In the genomic region with DNA sequence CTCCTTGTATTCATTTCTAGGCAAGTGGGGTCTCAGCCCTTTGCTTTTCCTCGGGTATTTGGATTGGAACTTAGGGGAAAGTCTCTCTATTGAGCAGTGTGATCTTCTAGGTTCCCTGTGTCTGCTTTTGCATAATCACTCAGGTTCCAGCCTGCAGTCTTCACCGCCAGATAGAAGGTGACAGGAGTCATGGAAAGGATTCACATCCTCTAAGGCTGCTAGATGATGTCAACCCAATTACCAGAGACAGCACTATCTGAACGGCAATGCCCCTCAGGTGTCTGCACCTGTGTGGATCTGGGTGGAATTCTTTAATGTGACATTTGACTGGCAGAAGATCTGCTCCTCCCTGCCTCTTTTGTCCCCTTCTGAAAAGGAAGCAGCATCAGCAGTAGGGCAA, we compare ENCODE assay signal across 22 cellular contexts.
"Had no signal": no experiment of that assay in that cellular context is flagged by ENCODE, and none has a peak within 500 bp of the region (broad histone marks: within the 10 kb centered on the region; RNA-seq: fewer than 3 reads in every experiment).

No MANE protein-coding gene starts in this region.

- ATAC-seq: activated CD4-positive, alpha-beta T cell treated with anti-CD3 and anti-CD28 coated beads for 36 hours; activated CD8-positive, alpha-beta T cell treated with anti-CD3 and anti-CD28 coated beads for 36 hours; activated T-helper 17 cell treated with anti-CD3 and anti-CD28 coated beads, Interleukin-2, amount 50 U/mL, for 72 hours; gastroesophageal sphincter; heart right ventricle; mucosa of descending colon; naive thymus-derived CD4-positive, alpha-beta T cell; psoas muscle; right cardiac atrium; stimulated activated naive CD8-positive, alpha-beta T cell treated with anti-CD3 and anti-CD28 coated beads, Interleukin-15, amount 100 ng/mL, for 72 hours; upper lobe of right lung; WTC11 had no signal

- H3K27ac Mint-ChIP-seq: activated CD4-positive, alpha-beta T cell treated with anti-CD3 and anti-CD28 coated beads for 36 hours; activated CD8-positive, alpha-beta T cell treated with anti-CD3 and anti-CD28 coated beads for 36 hours; activated naive CD8-positive, alpha-beta T cell treated with anti-CD3 and anti-CD28 coated beads for 36 hours; activated T-helper 17 cell treated with anti-CD3 and anti-CD28 coated beads, Interleukin-2, amount 50 U/mL, for 72 hours; immature natural killer cell; naive thymus-derived CD4-positive, alpha-beta T cell; WTC11 had no signal

- H3K9me3 Mint-ChIP-seq: activated CD8-positive, alpha-beta T cell treated with anti-CD3 and anti-CD28 coated beads for 36 hours; activated naive CD8-positive, alpha-beta T cell treated with anti-CD3 and anti-CD28 coated beads for 36 hours; activated T-helper 17 cell treated with anti-CD3 and anti-CD28 coated beads, Interleukin-2, amount 50 U/mL, for 72 hours; immature natural killer cell; naive thymus-derived CD4-positive, alpha-beta T cell; stimulated activated naive CD8-positive, alpha-beta T cell treated with anti-CD3 and anti-CD28 coated beads, Interleukin-15, amount 100 ng/mL, for 72 hours; WTC11 had no signal

- DNase-seq: activated CD4-positive, alpha-beta T cell treated with anti-CD3 and anti-CD28 coated beads for 36 hours; activated CD8-positive, alpha-beta T cell treated with anti-CD3 and anti-CD28 coated beads for 36 hours; activated naive CD4-positive, alpha-beta T cell; activated naive CD8-positive, alpha-beta T cell treated with anti-CD3 and anti-CD28 coated beads for 36 hours; activated T-cell treated with anti-CD3 and anti-CD28 coated beads, Interleukin-2, amount 50 U/mL, for 1 hour; amniotic stem cell; heart right ventricle; immature natural killer cell; mesenchymal stem cell; mucosa of descending colon; naive thymus-derived CD4-positive, alpha-beta T cell; psoas muscle; right cardiac atrium; small intestine; stimulated activated CD4-positive, alpha-beta T cell treated with anti-CD3 and anti-CD28 coated beads, Interleukin-4, amount 100 ng/mL, for 1 hour; stimulated activated naive CD8-positive, alpha-beta T cell treated with anti-CD3 and anti-CD28 coated beads, Interleukin-15, amount 100 ng/mL, for 72 hours; SW 1271; testis; upper lobe of right lung had no signal

- H3K36me3 ChIP-seq: gastroesophageal sphincter, heart right ventricle, upper lobe of right lung had no signal

- H3K9me3 ChIP-seq: gastroesophageal sphincter, mucosa of descending colon, psoas muscle, testis, upper lobe of right lung had no signal

- H3K4me1 ChIP-seq: gastroesophageal sphincter, heart right ventricle, psoas muscle, upper lobe of right lung had no signal

- H3K27me3 Mint-ChIP-seq: activated CD4-positive, alpha-beta T cell treated with anti-CD3 and anti-CD28 coated beads for 36 hours; activated CD8-positive, alpha-beta T cell treated with anti-CD3 and anti-CD28 coated beads for 36 hours; activated T-helper 17 cell treated with anti-CD3 and anti-CD28 coated beads, Interleukin-2, amount 50 U/mL, for 72 hours had no signal

- H3K4me1 Mint-ChIP-seq: activated naive CD8-positive, alpha-beta T cell treated with anti-CD3 and anti-CD28 coated beads for 36 hours; activated T-helper 17 cell treated with anti-CD3 and anti-CD28 coated beads, Interleukin-2, amount 50 U/mL, for 72 hours; immature natural killer cell; stimulated activated naive CD8-positive, alpha-beta T cell treated with anti-CD3 and anti-CD28 coated beads, Interleukin-15, amount 100 ng/mL, for 72 hours; WTC11 had no signal

- H3K27me3 ChIP-seq: testis, upper lobe of right lung had no signal

- H3K4me3 Mint-ChIP-seq: activated CD4-positive, alpha-beta T cell treated with anti-CD3 and anti-CD28 coated beads for 36 hours; activated CD8-positive, alpha-beta T cell treated with anti-CD3 and anti-CD28 coated beads for 36 hours; activated naive CD8-positive, alpha-beta T cell treated with anti-CD3 and anti-CD28 coated beads for 36 hours; activated T-helper 17 cell treated with anti-CD3 and anti-CD28 coated beads, Interleukin-2, amount 50 U/mL, for 72 hours; immature natural killer cell; naive thymus-derived CD4-positive, alpha-beta T cell; stimulated activated naive CD8-positive, alpha-beta T cell treated with anti-CD3 and anti-CD28 coated beads, Interleukin-15, amount 100 ng/mL, for 72 hours; WTC11 had no signal

- H3K36me3 Mint-ChIP-seq: activated naive CD8-positive, alpha-beta T cell treated with anti-CD3 and anti-CD28 coated beads for 36 hours; immature natural killer cell; naive thymus-derived CD4-positive, alpha-beta T cell; WTC11 had no signal

- H3K4me3 ChIP-seq: gastroesophageal sphincter, heart right ventricle, mucosa of descending colon, psoas muscle, testis, upper lobe of right lung had no signal

- H3K27ac ChIP-seq: gastroesophageal sphincter, heart right ventricle, psoas muscle, testis, upper lobe of right lung had no signal
